10 cellular contexts compared by ENCODE assay signal in the genomic region with DNA sequence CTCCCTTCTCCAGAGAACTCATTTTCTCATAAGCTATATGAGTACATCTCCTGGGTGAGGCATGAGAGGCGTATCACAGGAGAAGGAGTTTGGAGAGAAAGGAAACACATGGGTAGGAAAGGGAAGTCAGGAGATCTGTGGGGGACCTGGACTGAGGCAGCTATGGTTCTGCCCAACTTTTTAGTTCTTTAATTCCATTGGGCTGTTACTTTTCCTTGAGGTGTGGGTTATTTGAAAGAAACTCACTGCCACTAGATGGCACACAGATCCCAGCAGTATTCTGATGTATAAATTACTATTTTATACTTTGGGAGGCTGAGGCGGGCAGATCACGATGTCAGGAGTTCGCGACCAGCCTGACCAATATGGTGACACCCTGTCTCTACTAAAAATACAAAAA.
DNase-seq lines count a peak whose midpoint lies in the region; ATAC-seq and TF ChIP-seq lines count a peak whose summit lies in the region.
"Had no signal": no experiment of that assay in that cellular context is flagged by ENCODE, and none has a peak within 500 bp of the region (broad histone marks: within the 10 kb centered on the region; RNA-seq: fewer than 3 reads in every experiment).

No MANE protein-coding gene starts in this region.

- H4K20me1 ChIP-seq in fibroblast of lung (ENCODE audit: control insufficient read depth, extremely low read depth, insufficient read depth, low read length), result no peaks in the 10 kb centered on the region

- no peak for ATAC-seq in activated CD4-positive, alpha-beta T cell treated with anti-CD3 and anti-CD28 coated beads for 36 hours
- ATAC-seq: naive thymus-derived CD4-positive, alpha-beta T cell; stimulated activated naive CD8-positive, alpha-beta T cell treated with anti-CD3 and anti-CD28 coated beads, Interleukin-15, Interleukin-2, amounts not matched to agents 100 U/mL and 50 U/mL, for 24 hours had no signal

- no peak overlapping the region for H3K9ac ChIP-seq in fibroblast of lung (ENCODE audit: insufficient read depth, low read length)

- H3K36me3 ChIP-seq in SJCRH30 (no peaks in the 10 kb centered on the region; the same call in 1 of the 2 replicates), fibroblast of lung (ENCODE audit: control insufficient read depth, insufficient read depth, low read length) (no peaks in the 10 kb centered on the region)

- H3K27ac ChIP-seq in SJCRH30 (no peak overlapping the region), fibroblast of lung (ENCODE audit: insufficient read depth, low read length) (no peak overlapping the region)

- intact Hi-C loops in activated CD4-positive, alpha-beta T cell treated with anti-CD3 and anti-CD28 coated beads for 36 hours (cut with DNase I, micrococcal nuclease), result no loop called here

- peak; percentile 45 to 60 for TF ChIP-seq CTCF in fibroblast of lung (conservative IDR thresholded peaks at IDR 0.05 in 1 of 2, IDR thresholded peaks at IDR 0.05 in 1 of 2; ENCODE audit: low read depth in 1 of 2, low read length in 2 of 2)
- peak; percentile 64 for TF ChIP-seq CTCF in type B pancreatic cell (conservative IDR thresholded peaks at IDR 0.05)

- peaks cover 2% of the 10 kb centered on the region for H3K4me1 Mint-ChIP-seq in activated CD4-positive, alpha-beta T cell treated with anti-CD3 and anti-CD28 coated beads, Interleukin-2, amount 10 ng/mL, durations not matched to agents 7 days and 5 days
- H3K4me1 Mint-ChIP-seq in activated CD4-positive, alpha-beta T cell treated with anti-CD3 and anti-CD28 coated beads for 36 hours, result no peaks in the 10 kb centered on the region
- H3K4me1 Mint-ChIP-seq in type B pancreatic cell (ENCODE audit: unreplicated experiment), result peaks cover 13% of the 10 kb centered on the region

- H3K36me3 Mint-ChIP-seq in activated CD4-positive, alpha-beta T cell treated with anti-CD3 and anti-CD28 coated beads, Interleukin-2, amount 10 ng/mL, durations not matched to agents 7 days and 5 days (ENCODE audit: low read depth), result no peaks in the 10 kb centered on the region
- H3K36me3 Mint-ChIP-seq in activated CD4-positive, alpha-beta T cell treated with anti-CD3 and anti-CD28 coated beads for 36 hours (ENCODE audit: low read depth), result peaks cover 1% of the 10 kb centered on the region
- peaks cover 5% of the 10 kb centered on the region for H3K36me3 Mint-ChIP-seq in type B pancreatic cell

- H3K4me1 ChIP-seq in SJCRH30 (no peaks in the 10 kb centered on the region), fibroblast of lung (ENCODE audit: control insufficient read depth, extremely low read depth, insufficient read depth, low read length) (no peaks in the 10 kb centered on the region)

- H3K4me3 ChIP-seq in SJCRH30 (no peak overlapping the region), fibroblast of lung (replicated peaks in 1 of 4; ENCODE audit: control extremely low read depth in 1 of 4, insufficient read depth in 1 of 4, low read depth in 3 of 4, low read length in 4 of 4) (no peak overlapping the region)

- POLR2A ChIA-PET in activated CD4-positive, alpha-beta T cell treated with anti-CD3 and anti-CD28 coated beads, Interleukin-2, amount 10 ng/mL, durations not matched to agents 7 days and 5 days (lab: Charles Lee), result no interaction called here
- POLR2A ChIA-PET in activated CD4-positive, alpha-beta T cell treated with anti-CD3 and anti-CD28 coated beads for 36 hours (lab: Charles Lee), result no interaction called here

- no peak overlapping the region for H3K4me3 Mint-ChIP-seq in activated CD4-positive, alpha-beta T cell treated with anti-CD3 and anti-CD28 coated beads, Interleukin-2, amount 10 ng/mL, durations not matched to agents 7 days and 5 days
- H3K4me3 Mint-ChIP-seq in activated CD4-positive, alpha-beta T cell treated with anti-CD3 and anti-CD28 coated beads for 36 hours, result no peak overlapping the region
- H3K4me3 Mint-ChIP-seq in type B pancreatic cell, result peak overlapping the region; percentile 16
- H3K4me3 Mint-ChIP-seq: naive thymus-derived CD4-positive, alpha-beta T cell had no signal

- H2AFZ ChIP-seq in fibroblast of lung (ENCODE audit: low read length), result no peak overlapping the region

- H3K27me3 Mint-ChIP-seq in activated CD4-positive, alpha-beta T cell treated with anti-CD3 and anti-CD28 coated beads, Interleukin-2, amount 10 ng/mL, durations not matched to agents 7 days and 5 days, result no peaks in the 10 kb centered on the region
- H3K27me3 Mint-ChIP-seq in activated CD4-positive, alpha-beta T cell treated with anti-CD3 and anti-CD28 coated beads for 36 hours, result no peaks in the 10 kb centered on the region
- no peaks in the 10 kb centered on the region for H3K27me3 Mint-ChIP-seq in type B pancreatic cell
- H3K27me3 Mint-ChIP-seq: naive thymus-derived CD4-positive, alpha-beta T cell had no signal

- H3K79me2 ChIP-seq in fibroblast of lung (ENCODE audit: control insufficient read depth, insufficient read depth, low read length), result no peaks in the 10 kb centered on the region

- H3K27me3 ChIP-seq in SJCRH30, result no peaks in the 10 kb centered on the region
- no peaks in the 10 kb centered on the region for H3K27me3 ChIP-seq in fibroblast of lung (ENCODE audit: control insufficient read depth, insufficient read depth, low read length)

- no peaks in the 10 kb centered on the region for H3K9me3 ChIP-seq in SJCRH30 (replicated peaks)
- no peaks in the 10 kb centered on the region for H3K9me3 ChIP-seq in fibroblast of lung (ENCODE audit: control insufficient read depth, insufficient read depth, low read depth, low read length)

- CTCF ChIA-PET in activated CD4-positive, alpha-beta T cell treated with anti-CD3 and anti-CD28 coated beads, Interleukin-2, amount 10 ng/mL, durations not matched to agents 7 days and 5 days (lab: Charles Lee), result interaction anchor here (0.8 to 1.7 kb wide), 5 partner anchors 9 to 171 kb away, joined by 3 to 6 read pairs (median 4); no protein-coding TSS in a partner anchor
- CTCF ChIA-PET in activated CD4-positive, alpha-beta T cell treated with anti-CD3 and anti-CD28 coated beads for 36 hours (lab: Charles Lee), result interaction anchor here (0.7 to 1.8 kb wide), 4 partner anchors 38 to 91 kb away, joined by 3 to 6 read pairs (median 4); no protein-coding TSS in a partner anchor

- no peak overlapping the region for H3K27ac Mint-ChIP-seq in activated CD4-positive, alpha-beta T cell treated with anti-CD3 and anti-CD28 coated beads, Interleukin-2, amount 10 ng/mL, durations not matched to agents 7 days and 5 days
- no peak overlapping the region for H3K27ac Mint-ChIP-seq in activated CD4-positive, alpha-beta T cell treated with anti-CD3 and anti-CD28 coated beads for 36 hours
- no peak overlapping the region for H3K27ac Mint-ChIP-seq in type B pancreatic cell
- H3K27ac Mint-ChIP-seq: naive thymus-derived CD4-positive, alpha-beta T cell had no signal

- no peaks in the 10 kb centered on the region for H3K9me3 Mint-ChIP-seq in activated CD4-positive, alpha-beta T cell treated with anti-CD3 and anti-CD28 coated beads, Interleukin-2, amount 10 ng/mL, durations not matched to agents 7 days and 5 days
- H3K9me3 Mint-ChIP-seq in activated CD4-positive, alpha-beta T cell treated with anti-CD3 and anti-CD28 coated beads for 36 hours (ENCODE audit: low read depth), result no peaks in the 10 kb centered on the region
- H3K9me3 Mint-ChIP-seq in type B pancreatic cell, result no peaks in the 10 kb centered on the region
- H3K9me3 Mint-ChIP-seq: naive thymus-derived CD4-positive, alpha-beta T cell had no signal

- peak; percentile 9 for DNase-seq in activated CD4-positive, alpha-beta T cell treated with anti-CD3 and anti-CD28 coated beads, Interleukin-2, amount 10 ng/mL, durations not matched to agents 7 days and 5 days
- no peak for DNase-seq in activated CD4-positive, alpha-beta T cell treated with anti-CD3 and anti-CD28 coated beads for 36 hours
- peak; percentile 17 to 50 for DNase-seq in SJCRH30
- peak in 1 of 2 donors; percentile 61 for DNase-seq in fibroblast of lung (ENCODE audit: low read depth in 2 of 2)
- no peak for DNase-seq in type B pancreatic cell (ENCODE audit: extremely low spot score, unreplicated experiment)
- DNase-seq in activated CD8-positive, alpha-beta memory T cell treated with anti-CD3 and anti-CD28 coated beads for 24 hours, result no peak
- no peak for DNase-seq in activated naive CD4-positive, alpha-beta T cell (lab: John Stamatoyannopoulos, UW)
- DNase-seq in NCI-H1092 treated with DMSO at 0.1 percent for 48 hours (lab: John Stamatoyannopoulos, UW), result no peak
- DNase-seq: stimulated activated naive CD8-positive, alpha-beta T cell treated with anti-CD3 and anti-CD28 coated beads, Interleukin-15, Interleukin-2, amounts not matched to agents 100 U/mL and 50 U/mL, for 24 hours had no signal

- H3K4me2 ChIP-seq in fibroblast of lung (ENCODE audit: extremely low read depth, insufficient read depth, low read length), result no peak overlapping the region

Comparison
In these comparisons a context has a peak if more than half of its experiments do, and no peak if none do; other contexts are left out.
1. DNase-seq: peak in activated CD4-positive, alpha-beta T cell treated with anti-CD3 and anti-CD28 coated beads, Interleukin-2, amount 10 ng/mL, durations not matched to agents 7 days and 5 days (single experiment) and SJCRH30 (2 of 2); none in activated CD4-positive, alpha-beta T cell treated with anti-CD3 and anti-CD28 coated beads for 36 hours (single experiment), type B pancreatic cell (single experiment), activated CD8-positive, alpha-beta memory T cell treated with anti-CD3 and anti-CD28 coated beads for 24 hours (single experiment), activated naive CD4-positive, alpha-beta T cell (0 of 4) and NCI-H1092 treated with DMSO at 0.1 percent for 48 hours (single experiment).